25 cellular contexts compared by ENCODE assay signal in genomic region chr11:128181984-128182383, GRCh38.
"Had no signal": no experiment of that assay in that cellular context is flagged by ENCODE, and none has a peak within 500 bp of the region (broad histone marks: within the 10 kb centered on the region; RNA-seq: fewer than 3 reads in every experiment).

No MANE protein-coding gene starts in this region.

- H2AFZ ChIP-seq: parathyroid adenoma had no signal

- H3K27me3 ChIP-seq: esophagus muscularis mucosa, foreskin keratinocyte, heart right ventricle, left lung, right lobe of liver, stomach, thyroid gland had no signal

- H3K36me3 ChIP-seq: esophagus muscularis mucosa, heart right ventricle, left lung, right lobe of liver, stomach, thyroid gland had no signal

- H3K27ac Mint-ChIP-seq: progenitor cell of endocrine pancreas, type B pancreatic cell had no signal

- H3K27ac ChIP-seq: coronary artery, esophagus muscularis mucosa, foreskin keratinocyte, heart right ventricle, left lung, parathyroid adenoma, right lobe of liver, stomach, thyroid gland had no signal

- H3K4me3 Mint-ChIP-seq: natural killer cell, type B pancreatic cell had no signal

- H3K36me3 Mint-ChIP-seq: natural killer cell had no signal

- H3K4me3 ChIP-seq: coronary artery, esophagus muscularis mucosa, heart right ventricle, left lung, right lobe of liver, smooth muscle cell, stomach, thyroid gland had no signal

- ATAC-seq: foreskin keratinocyte, heart right ventricle, left cardiac atrium, left lung, natural killer cell, right lobe of liver had no signal

- H3K4me1 ChIP-seq: right lobe of liver, stomach, thyroid gland had no signal

- H3K4me2 ChIP-seq: smooth muscle cell had no signal

- H3K9me3 ChIP-seq: esophagus muscularis mucosa, heart right ventricle, right lobe of liver, stomach, thyroid gland had no signal

- DNase-seq: dermis blood vessel endothelial cell; effector memory CD4-positive, alpha-beta T cell; foreskin keratinocyte; glutamatergic neuron; heart right ventricle; hippocampal formation; left cardiac atrium; left lung; mammary epithelial cell; natural killer cell; occipital lobe; right lobe of liver; stimulated activated CD4-positive, alpha-beta T cell treated with anti-CD3 and anti-CD28 coated beads, Interleukin-12 subunit alpha, Interleukin-12 subunit beta, amount 100 ng/mL, for 4 hours; stimulated activated CD4-positive, alpha-beta T cell treated with anti-CD3 and anti-CD28 coated beads, Interleukin-1b, Interleukin-23, amount 100 ng/mL, for 48 hours; stimulated activated CD4-positive, alpha-beta T cell treated with anti-CD3 and anti-CD28 coated beads, Interleukin-4, amount 100 ng/mL, for 1 hour; stimulated activated CD8-positive, alpha-beta memory T cell treated with anti-CD3 and anti-CD28 coated beads, Interleukin-4, amount 100 ng/mL, for 48 hours; stimulated activated naive CD4-positive, alpha-beta T cell treated with Interleukin-2 at 50 U/mL for 16 hours; stomach; thyroid gland had no signal

- H3K9ac ChIP-seq: parathyroid adenoma had no signal

- H3K79me2 ChIP-seq: parathyroid adenoma had no signal
